In the genomic region with DNA sequence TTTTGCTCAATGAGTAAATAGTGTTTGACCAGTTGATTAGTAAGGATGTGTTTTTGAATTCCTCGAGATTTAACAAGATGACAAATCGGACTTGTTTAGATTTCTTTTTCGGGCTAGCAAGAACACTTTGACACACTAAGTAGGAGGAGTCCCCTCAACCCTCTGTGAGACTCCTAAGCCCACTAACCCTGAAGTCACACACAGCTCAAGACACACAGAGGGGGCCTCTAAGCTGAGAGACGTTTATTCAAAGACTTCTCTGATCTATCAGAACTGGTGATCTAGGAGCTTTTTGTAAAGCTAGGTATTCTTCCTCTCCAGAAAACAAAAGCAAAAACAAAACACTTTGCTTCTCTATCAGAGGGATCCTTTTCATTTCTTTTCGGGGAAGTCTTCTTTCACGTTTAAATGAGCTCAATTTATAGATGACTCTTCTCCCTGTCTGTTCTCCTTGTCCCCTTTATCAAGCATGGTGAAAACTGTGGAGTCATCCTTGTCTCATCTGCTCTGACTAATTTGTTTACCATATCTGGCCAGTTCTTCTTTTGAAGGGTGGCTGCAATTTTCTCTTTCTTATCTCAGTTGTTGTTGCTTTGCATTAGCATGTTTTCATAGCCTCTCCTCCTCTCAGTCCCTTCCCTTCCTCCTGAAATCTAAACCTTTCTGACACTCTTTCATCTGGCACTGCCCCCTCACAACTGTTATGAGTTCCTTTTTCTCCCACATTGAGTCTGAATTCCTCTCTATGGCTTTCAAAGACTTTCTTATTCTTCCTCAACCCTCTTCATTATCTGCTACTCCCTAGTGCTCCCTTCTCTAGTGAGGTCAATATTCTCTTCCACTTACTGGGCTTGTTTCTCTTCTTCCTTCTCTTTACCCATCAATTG, we compare ENCODE assay signal across 1 cellular context.
TF ChIP-seq lines count a peak whose summit lies in the region.

No MANE protein-coding gene starts in this region.

TF ChIP-seq in K562, 482 proteins besides CTCF, POLR2A, EP300 and RAD21 (continued from another document):
- no peak for TF ChIP-seq ZBTB49 (CRISPR knock-in tag; IDR thresholded peaks at IDR 0.05; ENCODE audit: borderline replicate concordance)
- TF ChIP-seq HES1 (IDR thresholded peaks at IDR 0.05; ENCODE audit: low read depth) = peak; percentile 86
- TF ChIP-seq ZNF57 (CRISPR knock-in tag; IDR thresholded peaks at IDR 0.05) = peak; percentile 4; the same call in 1 of the 2 replicates
- no peak for TF ChIP-seq ZNF77 (CRISPR knock-in tag; IDR thresholded peaks at IDR 0.05)
- TF ChIP-seq ZNF644 (tag; IDR thresholded peaks at IDR 0.05; ENCODE audit: low read depth) = peak; percentile 25; the same call in 1 of the 2 replicates
- TF ChIP-seq TRIM25 (IDR thresholded peaks at IDR 0.05; ENCODE audit: borderline replicate concordance) = peak; percentile 40; the same call in 1 of the 2 replicates
- TF ChIP-seq ZNF143 (CRISPR knock-in tag; IDR thresholded peaks at IDR 0.05) = no peak
- TF ChIP-seq GATA2 (CRISPR knock-in tag; IDR thresholded peaks at IDR 0.05) = peak; percentile 47; the same call in 1 of the 2 replicates
- TF ChIP-seq TCF3 (CRISPR knock-in tag; IDR thresholded peaks at IDR 0.05) = peak; percentile 52; the same call in 1 of the 2 replicates
- peak; percentile 65; the same call in 1 of the 2 replicates for TF ChIP-seq HMBOX1 (IDR thresholded peaks at IDR 0.05)
- TF ChIP-seq ZNF232 (CRISPR knock-in tag; IDR thresholded peaks at IDR 0.05) = no peak
- 0 out of 4 replicates have a peak, but pooled peaks of 1 of the 2 experiments have one; percentile 23 for TF ChIP-seq ZNF639 (CRISPR knock-in tag; conservative IDR thresholded peaks at IDR 0.05 in 1 of 2, IDR thresholded peaks at IDR 0.05 in 1 of 2)
- peak; percentile 92 for TF ChIP-seq SOX6 (IDR thresholded peaks at IDR 0.05)
- peak; percentile 99 for TF ChIP-seq ZNF316 (IDR thresholded peaks at IDR 0.05)
- TF ChIP-seq MTA3 (IDR thresholded peaks at IDR 0.05; ENCODE audit: borderline replicate concordance) = peak; percentile 84
- TF ChIP-seq, protein P1, sequence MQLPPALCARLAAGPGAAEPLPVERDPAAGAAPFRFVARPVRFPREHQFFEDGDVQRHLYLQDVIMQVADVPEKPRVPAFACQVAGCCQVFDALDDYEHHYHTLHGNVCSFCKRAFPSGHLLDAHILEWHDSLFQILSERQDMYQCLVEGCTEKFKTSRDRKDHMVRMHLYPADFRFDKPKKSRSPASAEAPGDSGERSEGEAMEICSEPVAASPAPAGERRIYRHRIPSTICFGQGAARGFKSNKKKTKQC (CRISPR knock-in tag; IDR thresholded peaks at IDR 0.05) = no peak
- TF ChIP-seq EHMT2 (IDR thresholded peaks at IDR 0.05) = peak; percentile 94
